Comparison of ENCODE assay signal across 1 cellular context in the genomic region with DNA sequence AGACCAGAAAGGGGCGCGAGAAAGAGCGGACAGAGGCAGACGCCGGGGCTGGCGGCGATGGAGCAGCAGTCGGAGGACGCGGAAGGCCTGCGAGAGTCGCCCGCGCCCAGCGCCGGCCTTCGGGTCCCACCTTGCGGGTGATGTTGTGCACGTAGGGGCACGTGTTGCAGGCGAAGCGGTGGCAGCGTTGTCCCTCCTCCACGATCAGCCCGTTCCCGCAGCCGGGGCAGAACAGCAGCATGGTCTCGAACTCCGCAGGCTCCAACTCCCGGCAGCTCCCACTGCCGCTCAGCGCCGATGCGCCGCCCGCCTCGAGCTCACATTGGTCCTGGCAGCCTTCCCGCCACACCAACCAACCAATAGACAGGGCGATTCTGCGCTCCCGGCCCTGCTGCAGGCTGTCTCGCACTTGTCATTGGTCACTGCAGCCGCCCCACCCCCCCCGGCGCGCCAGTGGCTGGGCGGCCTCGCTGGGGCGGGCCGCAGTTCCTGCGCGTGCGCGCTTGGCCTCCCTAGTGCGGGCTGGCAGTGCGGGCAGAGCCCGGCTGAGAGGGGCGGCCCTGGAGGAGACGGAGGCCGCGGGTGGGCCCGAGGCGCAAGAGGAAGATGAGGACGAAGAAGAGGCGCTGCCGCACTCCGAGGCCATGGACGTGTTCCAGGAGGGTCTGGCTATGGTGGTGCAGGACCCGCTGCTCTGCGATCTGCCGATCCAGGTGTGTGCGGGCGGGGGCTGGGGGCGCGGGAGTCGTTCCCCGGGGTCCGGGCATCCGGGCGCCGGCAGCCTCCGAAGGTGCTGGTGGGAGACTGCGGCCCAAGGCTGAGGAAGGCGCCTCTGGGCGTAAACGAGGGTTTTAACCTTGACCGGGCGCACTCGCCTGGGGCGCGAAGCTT.
TF ChIP-seq lines count a peak whose summit lies in the region.

Gene POLR3K, minus strand, starts transcription at position 263 of the 891 bp plus-strand sequence. Its CDS starts 22 bp downstream, at position 241.
Gene SNRNP25, plus strand, starts transcription at position 483 of the 891 bp plus-strand sequence. Its CDS starts 189 bp downstream, at position 672.

TF ChIP-seq in K562, 482 proteins besides CTCF, POLR2A, EP300 and RAD21 (continued from another document and continues in another):
- peak; percentile 35; the same call in 1 of the 2 replicates for TF ChIP-seq ZNF592 (IDR thresholded peaks at IDR 0.05)
- peak; percentile 87 for TF ChIP-seq SAP30 (IDR thresholded peaks at IDR 0.05; ENCODE audit: borderline replicate concordance, insufficient read depth, low read depth, low read length, poor library complexity, severe bottlenecking)
- TF ChIP-seq, protein P1, sequence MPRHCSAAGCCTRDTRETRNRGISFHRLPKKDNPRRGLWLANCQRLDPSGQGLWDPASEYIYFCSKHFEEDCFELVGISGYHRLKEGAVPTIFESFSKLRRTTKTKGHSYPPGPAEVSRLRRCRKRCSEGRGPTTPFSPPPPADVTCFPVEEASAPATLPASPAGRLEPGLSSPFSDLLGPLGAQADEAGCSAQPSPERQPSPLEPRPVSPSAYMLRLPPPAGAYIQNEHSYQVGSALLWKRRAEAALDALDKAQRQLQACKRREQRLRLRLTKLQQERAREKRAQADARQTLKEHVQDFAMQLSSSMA (CRISPR knock-in tag; IDR thresholded peaks at IDR 0.05), result no peak
- peak; percentile 57 for TF ChIP-seq THAP12 (CRISPR knock-in tag; IDR thresholded peaks at IDR 0.05)
- TF ChIP-seq HDAC1 (IDR thresholded peaks at IDR 0.05), result peak in 1 of 2 experiments; percentile 22; a peak in 1 of 4 replicates
- peak; percentile 93 for TF ChIP-seq KDM5B (IDR thresholded peaks at IDR 0.05; ENCODE audit: insufficient replicate concordance, low read depth, low read length)
- TF ChIP-seq, protein P2, sequence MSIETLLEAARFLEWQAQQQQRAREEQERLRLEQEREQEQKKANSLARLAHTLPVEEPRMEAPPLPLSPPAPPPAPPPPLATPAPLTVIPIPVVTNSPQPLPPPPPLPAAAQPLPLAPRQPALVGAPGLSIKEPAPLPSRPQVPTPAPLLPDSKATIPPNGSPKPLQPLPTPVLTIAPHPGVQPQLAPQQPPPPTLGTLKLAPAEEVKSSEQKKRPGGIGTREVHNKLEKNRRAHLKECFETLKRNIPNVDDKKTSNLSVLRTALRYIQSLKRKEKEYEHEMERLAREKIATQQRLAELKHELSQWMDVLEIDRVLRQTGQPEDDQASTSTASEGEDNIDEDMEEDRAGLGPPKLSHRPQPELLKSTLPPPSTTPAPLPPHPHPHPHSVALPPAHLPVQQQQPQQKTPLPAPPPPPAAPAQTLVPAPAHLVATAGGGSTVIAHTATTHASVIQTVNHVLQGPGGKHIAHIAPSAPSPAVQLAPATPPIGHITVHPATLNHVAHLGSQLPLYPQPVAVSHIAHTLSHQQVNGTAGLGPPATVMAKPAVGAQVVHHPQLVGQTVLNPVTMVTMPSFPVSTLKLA (conservative IDR thresholded peaks at IDR 0.05), result peak; percentile 79 to 87
- TF ChIP-seq ATF1 (CRISPR knock-in tag; IDR thresholded peaks at IDR 0.05), result no peak
- peak; percentile 72 for TF ChIP-seq ATF1 (tag; IDR thresholded peaks at IDR 0.05)
- no peak for TF ChIP-seq XRCC5 (IDR thresholded peaks at IDR 0.05; ENCODE audit: low read depth, low read length)
- no peak for TF ChIP-seq JUN (IDR thresholded peaks at IDR 0.05; ENCODE audit: borderline replicate concordance, low read depth, low read length)
- no peak; the same call in none of the 2 replicates for TF ChIP-seq JUN (CRISPR knock-in tag; IDR thresholded peaks at IDR 0.05; ENCODE audit: borderline replicate concordance)
- TF ChIP-seq CCNT2 (IDR thresholded peaks at IDR 0.05; ENCODE audit: borderline replicate concordance, extremely low read depth, insufficient read length, low read depth, low read length), result peak; percentile 63
- TF ChIP-seq HMG20A (CRISPR knock-in tag; conservative IDR thresholded peaks at IDR 0.05), result no peak
- 0 out of 2 replicates have a peak, but pooled peaks have one; percentile 28 for TF ChIP-seq CHCHD3 (CRISPR knock-in tag; IDR thresholded peaks at IDR 0.05)
- 0 out of 4 replicates have a peak, but pooled peaks of 1 of the 2 experiments have one; percentile 50 for TF ChIP-seq MLLT1 (IDR thresholded peaks at IDR 0.05)
- TF ChIP-seq ZNF282 (CRISPR knock-in tag; IDR thresholded peaks at IDR 0.05), result no peak
- peak; percentile 90 for TF ChIP-seq L3MBTL2 (IDR thresholded peaks at IDR 0.05)
- TF ChIP-seq GTF2A2 (tag; IDR thresholded peaks at IDR 0.05), result no peak
- TF ChIP-seq KLF10 (CRISPR knock-in tag; IDR thresholded peaks at IDR 0.05), result no peak
- TF ChIP-seq ETV1 (tag; conservative IDR thresholded peaks at IDR 0.05; ENCODE audit: low read depth), result 0 out of 2 replicates have a peak, but pooled peaks have one; percentile 4
- no peak for TF ChIP-seq ZBTB8A (IDR thresholded peaks at IDR 0.05; ENCODE audit: partially characterized antibody)
- TF ChIP-seq IRF2 (CRISPR knock-in tag; IDR thresholded peaks at IDR 0.05), result no peak
- TF ChIP-seq, protein P3, sequence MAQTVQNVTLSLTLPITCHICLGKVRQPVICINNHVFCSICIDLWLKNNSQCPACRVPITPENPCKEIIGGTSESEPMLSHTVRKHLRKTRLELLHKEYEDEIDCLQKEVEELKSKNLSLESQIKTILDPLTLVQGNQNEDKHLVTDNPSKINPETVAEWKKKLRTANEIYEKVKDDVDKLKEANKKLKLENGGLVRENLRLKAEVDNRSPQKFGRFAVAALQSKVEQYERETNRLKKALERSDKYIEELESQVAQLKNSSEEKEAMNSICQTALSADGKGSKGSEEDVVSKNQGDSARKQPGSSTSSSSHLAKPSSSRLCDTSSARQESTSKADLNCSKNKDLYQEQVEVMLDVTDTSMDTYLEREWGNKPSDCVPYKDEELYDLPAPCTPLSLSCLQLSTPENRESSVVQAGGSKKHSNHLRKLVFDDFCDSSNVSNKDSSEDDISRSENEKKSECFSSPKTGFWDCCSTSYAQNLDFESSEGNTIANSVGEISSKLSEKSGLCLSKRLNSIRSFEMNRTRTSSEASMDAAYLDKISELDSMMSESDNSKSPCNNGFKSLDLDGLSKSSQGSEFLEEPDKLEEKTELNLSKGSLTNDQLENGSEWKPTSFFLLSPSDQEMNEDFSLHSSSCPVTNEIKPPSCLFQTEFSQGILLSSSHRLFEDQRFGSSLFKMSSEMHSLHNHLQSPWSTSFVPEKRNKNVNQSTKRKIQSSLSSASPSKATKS (CRISPR knock-in tag; IDR thresholded peaks at IDR 0.05), result no peak
- TF ChIP-seq ZSCAN29 (IDR thresholded peaks at IDR 0.05), result 0 out of 2 replicates have a peak, but pooled peaks have one; percentile 6
- TF ChIP-seq ZBTB9 (CRISPR knock-in tag; IDR thresholded peaks at IDR 0.05), result 0 out of 2 replicates have a peak, but pooled peaks have one; percentile 3
- no peak for TF ChIP-seq SLC30A9 (CRISPR knock-in tag; IDR thresholded peaks at IDR 0.05)
- TF ChIP-seq SRSF9 (IDR thresholded peaks at IDR 0.05; ENCODE audit: borderline replicate concordance, low read depth, low read length), result no peak
- no peak for TF ChIP-seq MED1 (CRISPR knock-in tag; IDR thresholded peaks at IDR 0.05; ENCODE audit: borderline replicate concordance)
- TF ChIP-seq RBFOX2 (IDR thresholded peaks at IDR 0.05; ENCODE audit: low read depth, low read length), result peak; percentile 93
- TF ChIP-seq ZNF133 (CRISPR knock-in tag; IDR thresholded peaks at IDR 0.05), result no peak
- TF ChIP-seq KLF6 (CRISPR knock-in tag; IDR thresholded peaks at IDR 0.05; ENCODE audit: borderline replicate concordance), result no peak
- 0 out of 2 replicates have a peak, but pooled peaks have one; percentile 24 for TF ChIP-seq GATAD2A (IDR thresholded peaks at IDR 0.05)
- no peak for TF ChIP-seq RHOXF2B (CRISPR knock-in tag; conservative IDR thresholded peaks at IDR 0.05)
- TF ChIP-seq, protein P4, sequence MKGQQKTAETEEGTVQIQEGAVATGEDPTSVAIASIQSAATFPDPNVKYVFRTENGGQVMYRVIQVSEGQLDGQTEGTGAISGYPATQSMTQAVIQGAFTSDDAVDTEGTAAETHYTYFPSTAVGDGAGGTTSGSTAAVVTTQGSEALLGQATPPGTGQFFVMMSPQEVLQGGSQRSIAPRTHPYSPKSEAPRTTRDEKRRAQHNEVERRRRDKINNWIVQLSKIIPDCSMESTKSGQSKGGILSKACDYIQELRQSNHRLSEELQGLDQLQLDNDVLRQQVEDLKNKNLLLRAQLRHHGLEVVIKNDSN (CRISPR knock-in tag; IDR thresholded peaks at IDR 0.05), result peak; percentile 54
